In the genomic region with DNA sequence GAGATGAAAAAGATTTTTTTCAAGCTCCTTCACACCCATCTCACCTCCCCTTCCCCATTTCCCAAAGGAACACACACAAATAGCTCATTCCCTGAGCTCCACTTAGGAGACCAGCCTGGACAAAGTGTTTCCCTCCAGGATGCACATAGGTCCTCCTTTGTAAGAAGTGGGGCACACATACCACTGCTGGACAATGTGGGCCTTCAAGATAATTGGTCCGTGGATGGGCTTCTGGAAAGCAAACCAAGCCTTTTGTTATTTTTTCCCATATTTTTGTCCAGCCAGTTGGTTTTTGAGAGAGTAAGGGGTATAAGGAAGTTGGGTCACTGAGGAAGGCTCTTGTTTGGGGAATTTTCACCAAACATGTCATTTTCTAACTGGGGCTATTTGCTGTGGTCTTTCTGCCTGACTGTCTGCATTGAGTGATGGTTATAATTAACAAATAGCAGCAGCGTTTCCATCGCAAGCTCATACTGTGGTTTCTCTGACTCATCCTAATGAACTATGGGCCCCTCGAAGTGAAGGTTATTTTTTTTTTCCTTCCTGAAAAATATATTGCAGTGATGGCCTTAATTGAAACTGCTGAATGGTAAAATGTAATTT, we compare ENCODE assay signal across 8 cellular contexts.
DNase-seq lines count a peak whose midpoint lies in the region; ATAC-seq, FAIRE-seq and TF ChIP-seq lines count a peak whose summit lies in the region.

No MANE protein-coding gene starts in this region.

- no peaks in the 10 kb centered on the region for H3K9me3 ChIP-seq in uterus

- FAIRE-seq in GM18507 (lab: Jason Lieb, UNC) = peak; percentile 63
- FAIRE-seq in GM19239 (lab: Jason Lieb, UNC) = no peak

- TF ChIP-seq CTCF in uterus (IDR thresholded peaks at IDR 0.05) = no peak

- no peaks in the 10 kb centered on the region for H3K27me3 ChIP-seq in uterus

- no peak overlapping the region for H3K4me3 ChIP-seq in uterus

- no peak overlapping the region for H3K27ac ChIP-seq in uterus

- ATAC-seq in HG02588 (IDR thresholded peaks at IDR 0.05; ENCODE audit: unreplicated experiment) = peak; percentile 79

- no peaks in the 10 kb centered on the region for H3K36me3 ChIP-seq in uterus

- DNase-seq in GM18507 (ENCODE audit: extremely low spot score, insufficient read length, low read depth) (peak; percentile 18), NCI-H226 (peak; percentile 3), hepatic stellate cell (ENCODE audit: low spot score) (peak; percentile 59), GM19239 (ENCODE audit: insufficient read length, low spot score) (no peak), uterus (no peak), DMS79 treated with DMSO at 0.1 percent for 48 hours (lab: John Stamatoyannopoulos, UW) (no peak)
- DNase-seq in activated CD4-positive, alpha-beta T cell treated with anti-CD3 and anti-CD28 coated beads, Interleukin-2, amount 50 U/mL, for 1 hour = no peak

- intact Hi-C loops in uterus (cut with DNase I; ENCODE audit: low total_unique reads) = no loop called here

- H3K4me1 ChIP-seq in uterus = peaks cover 4 to 7% of the 10 kb centered on the region in 2 donors

- TF ChIP-seq POLR2A in uterus (IDR thresholded peaks at IDR 0.05) = no peak

Comparison
In these comparisons a context has a peak if more than half of its experiments do, and no peak if none do; other contexts are left out.
1. DNase-seq: peak in GM18507 (single experiment), NCI-H226 (single experiment) and hepatic stellate cell (single experiment); none in activated CD4-positive, alpha-beta T cell treated with anti-CD3 and anti-CD28 coated beads, Interleukin-2, amount 50 U/mL, for 1 hour (single experiment), GM19239 (single experiment), uterus (0 of 2) and DMS79 treated with DMSO at 0.1 percent for 48 hours (single experiment).